In genomic region chr6:56741472-56741871, GRCh38 we compare ENCODE assay signal across 19 cellular contexts.
A peak's percentile ranks its signal among the peaks of the same experiment; 100 is the strongest.
DNase-seq lines count a peak whose midpoint lies in the region; ATAC-seq, FAIRE-seq and TF ChIP-seq lines count a peak whose summit lies in the region.
"Had no signal": no experiment of that assay in that cellular context is flagged by ENCODE, and none has a peak within 500 bp of the region (broad histone marks: within the 10 kb centered on the region; RNA-seq: fewer than 3 reads in every experiment).

No MANE protein-coding gene starts in this region.

- peak; percentile 35 for DNase-seq in GM23338 (ENCODE audit: low spot score)
- DNase-seq in RWPE2 (ENCODE audit: low spot score) = no peak
- no peak for DNase-seq in foreskin keratinocyte
- no peak for DNase-seq in GM19239 (ENCODE audit: insufficient read length, low spot score)
- no peak for DNase-seq in NCI-H2081 treated with DMSO at 0.1 percent for 48 hours (lab: John Stamatoyannopoulos, UW)
- DNase-seq: activated gamma-delta T cell treated with Interleukin-2 at 50 U/mL for 16 hours; amniotic stem cell; Caco-2; EL; NCI-H1417 treated with DMSO at 0.1 percent for 48 hours; NCI-H2171; NCI-H748 treated with DMSO at 0.1 percent for 48 hours; PC-9; stimulated activated CD4-positive, alpha-beta T cell treated with anti-CD3 and anti-CD28 coated beads, Interleukin-2, amount 100 ng/mL, for 24 hours; stimulated activated naive CD8-positive, alpha-beta T cell treated with anti-CD3 and anti-CD28 coated beads, Interleukin-15, amount 100 ng/mL, for 72 hours had no signal

- H3K9ac ChIP-seq in rectal smooth muscle tissue (ENCODE audit: low read length) = no peak overlapping the region
- H3K9ac ChIP-seq: neural progenitor cell had no signal

- no peak overlapping the region for H2AFZ ChIP-seq in GM23338
- H2AFZ ChIP-seq: neural progenitor cell, PC-9 had no signal

- H3K4me1 ChIP-seq in GM23338 (ENCODE audit: insufficient read depth) (peaks cover 53% of the 10 kb centered on the region), RWPE2 (ENCODE audit: insufficient read depth, poor library complexity, severe bottlenecking) (peaks cover 37% of the 10 kb centered on the region), foreskin keratinocyte (peaks cover 29% of the 10 kb centered on the region), rectal smooth muscle tissue (ENCODE audit: control insufficient read depth, insufficient read depth, low read length) (peaks cover 15% of the 10 kb centered on the region)

- H3K79me2 ChIP-seq in GM23338 (replicated peaks; ENCODE audit: insufficient read depth) = peaks cover 97% of the 10 kb centered on the region

- H3F3A ChIP-seq in GM23338 (replicated peaks; ENCODE audit: low read depth) = no peaks in the 10 kb centered on the region

- TF ChIP-seq CTCF in GM23338 (conservative IDR thresholded peaks at IDR 0.05; ENCODE audit: low read depth in 2 of 2) (no peak), RWPE2 (IDR thresholded peaks at IDR 0.05; ENCODE audit: poor library complexity, severe bottlenecking) (no peak), foreskin keratinocyte (conservative IDR thresholded peaks at IDR 0.05) (no peak)

- no peaks in the 10 kb centered on the region; the same call in 1 of the 2 replicates for H3K9me2 ChIP-seq in GM23338 (ENCODE audit: insufficient read depth)

- peaks cover 55% of the 10 kb centered on the region for H3K4me1 Mint-ChIP-seq in GM23338
- H3K4me1 Mint-ChIP-seq: stimulated activated naive CD8-positive, alpha-beta T cell treated with anti-CD3 and anti-CD28 coated beads, Interleukin-15, amount 100 ng/mL, for 72 hours had no signal

- no peaks in the 10 kb centered on the region for H3K36me3 ChIP-seq in GM23338 (ENCODE audit: insufficient read depth)
- no peaks in the 10 kb centered on the region for H3K36me3 ChIP-seq in RWPE2 (ENCODE audit: low read depth)
- H3K36me3 ChIP-seq in rectal smooth muscle tissue (ENCODE audit: control insufficient read depth, insufficient read depth, low read length) = no peaks in the 10 kb centered on the region
- H3K36me3 ChIP-seq: neural progenitor cell had no signal

- H3K9me3 ChIP-seq in RWPE2 (ENCODE audit: severe bottlenecking) = no peaks in the 10 kb centered on the region
- H3K9me3 ChIP-seq: Caco-2 had no signal

- no peak for FAIRE-seq in GM19239 (lab: Jason Lieb, UNC)

- ATAC-seq in GM23338 (no peak), RWPE2 (ENCODE audit: low read depth) (no peak), foreskin keratinocyte (no peak), HG02884 (IDR thresholded peaks at IDR 0.05; ENCODE audit: unreplicated experiment) (no peak), GM21423 (IDR thresholded peaks at IDR 0.05; ENCODE audit: unreplicated experiment) (no peak)
- ATAC-seq: stimulated activated naive CD8-positive, alpha-beta T cell treated with anti-CD3 and anti-CD28 coated beads, Interleukin-15, amount 100 ng/mL, for 72 hours had no signal

- peaks cover 3% of the 10 kb centered on the region; the same call in 1 of the 2 replicates for H4K20me1 ChIP-seq in GM23338 (replicated peaks; ENCODE audit: insufficient read depth)

- H3K4me3 ChIP-seq in GM23338 (no peak overlapping the region), RWPE2 (ENCODE audit: severe bottlenecking) (no peak overlapping the region), rectal smooth muscle tissue (ENCODE audit: low read length) (no peak overlapping the region)
- H3K4me3 ChIP-seq: neural progenitor cell, PC-9 had no signal

- H3K27me3 ChIP-seq in GM23338 (ENCODE audit: insufficient read depth) = no peaks in the 10 kb centered on the region
- H3K27me3 ChIP-seq in RWPE2 (ENCODE audit: insufficient read depth, poor library complexity, severe bottlenecking) = no peaks in the 10 kb centered on the region
- H3K27me3 ChIP-seq in foreskin keratinocyte = no peaks in the 10 kb centered on the region
- H3K27me3 ChIP-seq in rectal smooth muscle tissue (ENCODE audit: control insufficient read depth, insufficient read depth, low read length) = no peaks in the 10 kb centered on the region
- H3K27me3 ChIP-seq: neural progenitor cell had no signal

- peak overlapping the region; percentile 71; the same call in 1 of the 2 replicates for H3K27ac Mint-ChIP-seq in GM23338
- H3K27ac Mint-ChIP-seq: stimulated activated naive CD8-positive, alpha-beta T cell treated with anti-CD3 and anti-CD28 coated beads, Interleukin-15, amount 100 ng/mL, for 72 hours had no signal

- H3K27ac ChIP-seq in GM23338 (ENCODE audit: low read depth) = peak overlapping the region; percentile 46; the same call in 1 of the 2 replicates
- H3K27ac ChIP-seq in RWPE2 (ENCODE audit: poor library complexity, severe bottlenecking) = peak overlapping the region; percentile 23
- peak overlapping the region; percentile 31 for H3K27ac ChIP-seq in foreskin keratinocyte
- H3K27ac ChIP-seq in rectal smooth muscle tissue (ENCODE audit: low read depth, low read length) = peak overlapping the region; percentile 64
- H3K27ac ChIP-seq: neural progenitor cell, PC-9 had no signal

- peak overlapping the region; percentile 2 for H3K4me2 ChIP-seq in GM23338
- H3K4me2 ChIP-seq: PC-9 had no signal

- H3K36me3 Mint-ChIP-seq in GM23338 (ENCODE audit: low read depth) = peaks cover 4% of the 10 kb centered on the region; the same call in 1 of the 3 replicates
- H3K36me3 Mint-ChIP-seq: neural progenitor cell had no signal

- no peaks in the 10 kb centered on the region for H3K9me3 Mint-ChIP-seq in GM23338
- H3K9me3 Mint-ChIP-seq: neural progenitor cell; stimulated activated naive CD8-positive, alpha-beta T cell treated with anti-CD3 and anti-CD28 coated beads, Interleukin-15, amount 100 ng/mL, for 72 hours had no signal

- no peaks in the 10 kb centered on the region for H3K27me3 Mint-ChIP-seq in GM23338 (ENCODE audit: insufficient read depth, low read depth, poor library complexity)

- H3K4me3 Mint-ChIP-seq in GM23338 = peak overlapping the region; percentile 40; the same call in 1 of the 3 replicates
- H3K4me3 Mint-ChIP-seq: stimulated activated naive CD8-positive, alpha-beta T cell treated with anti-CD3 and anti-CD28 coated beads, Interleukin-15, amount 100 ng/mL, for 72 hours had no signal

TF ChIP-seq in GM23338, 12 proteins besides CTCF, POLR2A, EP300 and RAD21:
- no peak for TF ChIP-seq STAT1 (IDR thresholded peaks at IDR 0.05; ENCODE audit: unreplicated experiment)
- 0 out of 2 replicates have a peak, but pooled peaks have one; percentile 24 for TF ChIP-seq NANOG (IDR thresholded peaks at IDR 0.05; ENCODE audit: borderline replicate concordance)
